2 cellular contexts compared by ENCODE assay signal in the genomic region with DNA sequence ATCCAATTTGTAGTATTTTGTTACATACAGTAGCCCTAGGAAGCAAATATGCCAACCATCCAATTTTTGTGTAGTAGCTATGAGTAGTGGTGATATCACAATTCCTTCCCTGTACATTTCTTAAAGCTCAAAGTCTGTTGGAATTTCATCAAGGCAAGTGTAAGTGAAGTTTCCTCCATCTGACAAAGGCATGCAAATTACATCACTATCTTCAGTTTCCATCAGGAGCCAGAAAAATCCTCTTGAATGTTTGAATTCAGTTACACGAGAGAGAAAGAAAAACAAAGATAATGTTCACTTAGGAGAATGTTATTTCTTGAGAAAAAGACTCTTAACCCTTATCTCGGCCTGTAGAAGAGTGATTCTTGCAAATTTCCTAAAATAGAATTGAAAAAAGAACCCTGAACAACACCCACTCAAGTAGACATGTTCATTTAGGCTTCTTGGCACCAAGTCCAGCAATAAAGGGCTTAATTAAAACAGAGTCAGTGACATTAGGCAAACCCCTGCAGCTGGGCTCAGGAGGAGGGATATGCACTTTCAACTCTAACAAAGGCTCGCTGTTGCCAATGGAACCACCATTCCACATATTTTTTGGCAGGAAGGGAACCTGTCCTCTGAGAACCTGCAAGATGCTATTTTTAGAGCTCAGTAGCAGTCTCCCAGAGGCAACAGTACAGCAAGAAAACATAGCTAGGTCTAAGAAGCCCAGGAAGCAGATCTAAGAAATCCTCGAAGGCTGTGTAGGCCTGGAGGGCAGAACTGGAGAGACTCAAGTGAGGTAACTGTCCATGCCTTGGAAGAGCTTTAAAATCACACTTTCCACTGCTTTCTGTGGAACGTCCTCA.
TF ChIP-seq lines count a peak whose summit lies in the region.

No MANE protein-coding gene starts in this region.

TF ChIP-seq in IMR-90, 13 proteins besides CTCF, POLR2A, EP300 and RAD21:
- TF ChIP-seq MXI1 (IDR thresholded peaks at IDR 0.05; ENCODE audit: borderline replicate concordance, low read depth, low read length) (no peak), MAFK (IDR thresholded peaks at IDR 0.05; ENCODE audit: low read depth, low read length) (peak; percentile 8; the same call in 1 of the 2 replicates), SMC3 (IDR thresholded peaks at IDR 0.05; ENCODE audit: low read depth, low read length) (no peak), RCOR1 (IDR thresholded peaks at IDR 0.05; ENCODE audit: insufficient replicate concordance, low read length) (no peak), MAZ (IDR thresholded peaks at IDR 0.05; ENCODE audit: borderline replicate concordance, low read depth, low read length) (no peak), CEBPB (IDR thresholded peaks at IDR 0.05; ENCODE audit: low read depth, low read length) (peak; percentile 73), CHD1 (IDR thresholded peaks at IDR 0.05; ENCODE audit: low read depth, low read length) (no peak), NFE2L2 (IDR thresholded peaks at IDR 0.05; ENCODE audit: low read depth, low read length) (no peak), FOS (IDR thresholded peaks at IDR 0.05; ENCODE audit: low read depth, low read length) (no peak), RFX5 (IDR thresholded peaks at IDR 0.05; ENCODE audit: low read depth, low read length) (no peak), BHLHE40 (IDR thresholded peaks at IDR 0.05; ENCODE audit: low read depth, low read length) (no peak; the same call in 1 of the 2 replicates)
- TF ChIP-seq, protein P1, sequence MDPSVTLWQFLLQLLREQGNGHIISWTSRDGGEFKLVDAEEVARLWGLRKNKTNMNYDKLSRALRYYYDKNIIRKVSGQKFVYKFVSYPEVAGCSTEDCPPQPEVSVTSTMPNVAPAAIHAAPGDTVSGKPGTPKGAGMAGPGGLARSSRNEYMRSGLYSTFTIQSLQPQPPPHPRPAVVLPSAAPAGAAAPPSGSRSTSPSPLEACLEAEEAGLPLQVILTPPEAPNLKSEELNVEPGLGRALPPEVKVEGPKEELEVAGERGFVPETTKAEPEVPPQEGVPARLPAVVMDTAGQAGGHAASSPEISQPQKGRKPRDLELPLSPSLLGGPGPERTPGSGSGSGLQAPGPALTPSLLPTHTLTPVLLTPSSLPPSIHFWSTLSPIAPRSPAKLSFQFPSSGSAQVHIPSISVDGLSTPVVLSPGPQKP (IDR thresholded peaks at IDR 0.05; ENCODE audit: borderline replicate concordance, low read depth, low read length): no peak
- TF ChIP-seq, protein P2, sequence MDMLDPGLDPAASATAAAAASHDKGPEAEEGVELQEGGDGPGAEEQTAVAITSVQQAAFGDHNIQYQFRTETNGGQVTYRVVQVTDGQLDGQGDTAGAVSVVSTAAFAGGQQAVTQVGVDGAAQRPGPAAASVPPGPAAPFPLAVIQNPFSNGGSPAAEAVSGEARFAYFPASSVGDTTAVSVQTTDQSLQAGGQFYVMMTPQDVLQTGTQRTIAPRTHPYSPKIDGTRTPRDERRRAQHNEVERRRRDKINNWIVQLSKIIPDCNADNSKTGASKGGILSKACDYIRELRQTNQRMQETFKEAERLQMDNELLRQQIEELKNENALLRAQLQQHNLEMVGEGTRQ (IDR thresholded peaks at IDR 0.05; ENCODE audit: low read depth, low read length): no peak

TF ChIP-seq in K562, 482 proteins besides CTCF, POLR2A, EP300 and RAD21 (continues in another document):
- TF ChIP-seq, protein P3, sequence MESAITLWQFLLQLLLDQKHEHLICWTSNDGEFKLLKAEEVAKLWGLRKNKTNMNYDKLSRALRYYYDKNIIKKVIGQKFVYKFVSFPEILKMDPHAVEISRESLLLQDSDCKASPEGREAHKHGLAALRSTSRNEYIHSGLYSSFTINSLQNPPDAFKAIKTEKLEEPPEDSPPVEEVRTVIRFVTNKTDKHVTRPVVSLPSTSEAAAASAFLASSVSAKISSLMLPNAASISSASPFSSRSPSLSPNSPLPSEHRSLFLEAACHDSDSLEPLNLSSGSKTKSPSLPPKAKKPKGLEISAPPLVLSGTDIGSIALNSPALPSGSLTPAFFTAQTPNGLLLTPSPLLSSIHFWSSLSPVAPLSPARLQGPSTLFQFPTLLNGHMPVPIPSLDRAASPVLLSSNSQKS (CRISPR knock-in tag; IDR thresholded peaks at IDR 0.05): no peak
- TF ChIP-seq SLC30A9 (CRISPR knock-in tag; IDR thresholded peaks at IDR 0.05): no peak
- peak; percentile 58 for TF ChIP-seq EGR1 (conservative IDR thresholded peaks at IDR 0.05)
- no peak for TF ChIP-seq ZNF134 (CRISPR knock-in tag; conservative IDR thresholded peaks at IDR 0.05)
- TF ChIP-seq, protein P4, sequence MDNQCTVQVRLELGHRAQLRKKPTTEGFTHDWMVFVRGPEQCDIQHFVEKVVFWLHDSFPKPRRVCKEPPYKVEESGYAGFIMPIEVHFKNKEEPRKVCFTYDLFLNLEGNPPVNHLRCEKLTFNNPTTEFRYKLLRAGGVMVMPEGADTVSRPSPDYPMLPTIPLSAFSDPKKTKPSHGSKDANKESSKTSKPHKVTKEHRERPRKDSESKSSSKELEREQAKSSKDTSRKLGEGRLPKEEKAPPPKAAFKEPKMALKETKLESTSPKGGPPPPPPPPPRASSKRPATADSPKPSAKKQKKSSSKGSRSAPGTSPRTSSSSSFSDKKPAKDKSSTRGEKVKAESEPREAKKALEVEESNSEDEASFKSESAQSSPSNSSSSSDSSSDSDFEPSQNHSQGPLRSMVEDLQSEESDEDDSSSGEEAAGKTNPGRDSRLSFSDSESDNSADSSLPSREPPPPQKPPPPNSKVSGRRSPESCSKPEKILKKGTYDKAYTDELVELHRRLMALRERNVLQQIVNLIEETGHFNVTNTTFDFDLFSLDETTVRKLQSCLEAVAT (IDR thresholded peaks at IDR 0.05): no peak
- no peak for TF ChIP-seq HLTF (IDR thresholded peaks at IDR 0.05)
- no peak for TF ChIP-seq CBX3 (IDR thresholded peaks at IDR 0.05; ENCODE audit: borderline replicate concordance in 1 of 2, low read length in 2 of 2)
- TF ChIP-seq GATA2 (CRISPR knock-in tag; IDR thresholded peaks at IDR 0.05): peak; percentile 40; the same call in 1 of the 2 replicates
- TF ChIP-seq HDAC2 (IDR thresholded peaks at IDR 0.05): 0 out of 2 replicates have a peak, but pooled peaks have one; percentile 18
- peak; percentile 45; the same call in 1 of the 2 replicates for TF ChIP-seq LEF1 (IDR thresholded peaks at IDR 0.05)
- TF ChIP-seq ZNF282 (CRISPR knock-in tag; IDR thresholded peaks at IDR 0.05): no peak
- TF ChIP-seq SMAD4 (CRISPR knock-in tag; conservative IDR thresholded peaks at IDR 0.05): peak; percentile 28; the same call in 1 of the 2 replicates
- no peak for TF ChIP-seq ZFPM2 (CRISPR knock-in tag; IDR thresholded peaks at IDR 0.05)
- TF ChIP-seq ZNF12 (CRISPR knock-in tag; IDR thresholded peaks at IDR 0.05): no peak
- TF ChIP-seq, protein P5, sequence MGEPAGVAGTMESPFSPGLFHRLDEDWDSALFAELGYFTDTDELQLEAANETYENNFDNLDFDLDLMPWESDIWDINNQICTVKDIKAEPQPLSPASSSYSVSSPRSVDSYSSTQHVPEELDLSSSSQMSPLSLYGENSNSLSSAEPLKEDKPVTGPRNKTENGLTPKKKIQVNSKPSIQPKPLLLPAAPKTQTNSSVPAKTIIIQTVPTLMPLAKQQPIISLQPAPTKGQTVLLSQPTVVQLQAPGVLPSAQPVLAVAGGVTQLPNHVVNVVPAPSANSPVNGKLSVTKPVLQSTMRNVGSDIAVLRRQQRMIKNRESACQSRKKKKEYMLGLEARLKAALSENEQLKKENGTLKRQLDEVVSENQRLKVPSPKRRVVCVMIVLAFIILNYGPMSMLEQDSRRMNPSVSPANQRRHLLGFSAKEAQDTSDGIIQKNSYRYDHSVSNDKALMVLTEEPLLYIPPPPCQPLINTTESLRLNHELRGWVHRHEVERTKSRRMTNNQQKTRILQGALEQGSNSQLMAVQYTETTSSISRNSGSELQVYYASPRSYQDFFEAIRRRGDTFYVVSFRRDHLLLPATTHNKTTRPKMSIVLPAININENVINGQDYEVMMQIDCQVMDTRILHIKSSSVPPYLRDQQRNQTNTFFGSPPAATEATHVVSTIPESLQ (CRISPR knock-in tag; IDR thresholded peaks at IDR 0.05): no peak; the same call in 1 of the 2 replicates
- no peak for TF ChIP-seq NR2C1 (IDR thresholded peaks at IDR 0.05)
- 0 out of 2 replicates have a peak, but pooled peaks have one; percentile 17 for TF ChIP-seq NR2C1 (tag; IDR thresholded peaks at IDR 0.05)
- peak in 1 of 2 experiments; percentile 88; a peak in 2 of 4 replicates for TF ChIP-seq TBL1XR1 (IDR thresholded peaks at IDR 0.05; ENCODE audit: low read length in 2 of 2)
- peak in 1 of 2 experiments; percentile 65; a peak in 2 of 4 replicates for TF ChIP-seq SRF (CRISPR knock-in tag; IDR thresholded peaks at IDR 0.05)
- TF ChIP-seq, protein P6, sequence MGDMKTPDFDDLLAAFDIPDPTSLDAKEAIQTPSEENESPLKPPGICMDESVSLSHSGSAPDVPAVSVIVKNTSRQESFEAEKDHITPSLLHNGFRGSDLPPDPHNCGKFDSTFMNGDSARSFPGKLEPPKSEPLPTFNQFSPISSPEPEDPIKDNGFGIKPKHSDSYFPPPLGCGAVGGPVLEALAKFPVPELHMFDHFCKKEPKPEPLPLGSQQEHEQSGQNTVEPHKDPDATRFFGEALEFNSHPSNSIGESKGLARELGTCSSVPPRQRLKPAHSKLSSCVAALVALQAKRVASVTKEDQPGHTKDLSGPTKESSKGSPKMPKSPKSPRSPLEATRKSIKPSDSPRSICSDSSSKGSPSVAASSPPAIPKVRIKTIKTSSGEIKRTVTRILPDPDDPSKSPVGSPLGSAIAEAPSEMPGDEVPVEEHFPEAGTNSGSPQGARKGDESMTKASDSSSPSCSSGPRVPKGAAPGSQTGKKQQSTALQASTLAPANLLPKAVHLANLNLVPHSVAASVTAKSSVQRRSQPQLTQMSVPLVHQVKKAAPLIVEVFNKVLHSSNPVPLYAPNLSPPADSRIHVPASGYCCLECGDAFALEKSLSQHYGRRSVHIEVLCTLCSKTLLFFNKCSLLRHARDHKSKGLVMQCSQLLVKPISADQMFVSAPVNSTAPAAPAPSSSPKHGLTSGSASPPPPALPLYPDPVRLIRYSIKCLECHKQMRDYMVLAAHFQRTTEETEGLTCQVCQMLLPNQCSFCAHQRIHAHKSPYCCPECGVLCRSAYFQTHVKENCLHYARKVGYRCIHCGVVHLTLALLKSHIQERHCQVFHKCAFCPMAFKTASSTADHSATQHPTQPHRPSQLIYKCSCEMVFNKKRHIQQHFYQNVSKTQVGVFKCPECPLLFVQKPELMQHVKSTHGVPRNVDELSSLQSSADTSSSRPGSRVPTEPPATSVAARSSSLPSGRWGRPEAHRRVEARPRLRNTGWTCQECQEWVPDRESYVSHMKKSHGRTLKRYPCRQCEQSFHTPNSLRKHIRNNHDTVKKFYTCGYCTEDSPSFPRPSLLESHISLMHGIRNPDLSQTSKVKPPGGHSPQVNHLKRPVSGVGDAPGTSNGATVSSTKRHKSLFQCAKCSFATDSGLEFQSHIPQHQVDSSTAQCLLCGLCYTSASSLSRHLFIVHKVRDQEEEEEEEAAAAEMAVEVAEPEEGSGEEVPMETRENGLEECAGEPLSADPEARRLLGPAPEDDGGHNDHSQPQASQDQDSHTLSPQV (IDR thresholded peaks at IDR 0.05): 0 out of 2 replicates have a peak, but pooled peaks have one; percentile 38
- no peak for TF ChIP-seq ZNF785 (CRISPR knock-in tag; IDR thresholded peaks at IDR 0.05)
